In the genomic region with DNA sequence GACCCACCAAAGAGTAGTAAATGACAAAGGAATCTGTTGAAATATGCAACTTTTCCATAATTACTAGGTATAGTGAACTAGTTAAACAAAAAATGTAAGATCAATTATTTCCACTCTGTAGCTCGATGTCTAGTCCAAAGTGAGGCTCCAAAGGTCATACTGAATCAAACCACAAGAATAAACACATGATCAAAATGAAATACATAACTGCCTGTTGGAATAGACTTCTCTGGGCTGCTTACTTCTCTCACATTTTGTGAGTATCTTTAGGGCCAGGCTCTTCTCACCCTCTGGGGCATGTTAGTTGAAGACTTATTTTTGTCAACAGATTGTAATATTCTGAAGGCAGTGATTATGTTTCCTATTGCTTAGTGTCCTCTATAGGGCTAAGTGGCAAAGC, we compare ENCODE assay signal across 15 cellular contexts.
A peak's percentile ranks its signal among the peaks of the same experiment; 100 is the strongest.
DNase-seq lines count a peak whose midpoint lies in the region; ATAC-seq, FAIRE-seq and TF ChIP-seq lines count a peak whose summit lies in the region.
"Had no signal": no experiment of that assay in that cellular context is flagged by ENCODE, and none has a peak within 500 bp of the region (broad histone marks: within the 10 kb centered on the region; RNA-seq: fewer than 3 reads in every experiment).

No MANE protein-coding gene starts in this region.

- ATAC-seq in SK-N-SH treated with all-trans-retinoic acid at 6 μM for 48 hours: peak; percentile 7; the same call in 1 of the 3 replicates
- ATAC-seq: activated CD4-positive, alpha-beta T cell treated with anti-CD3 and anti-CD28 coated beads for 36 hours had no signal

- H3K4me1 ChIP-seq in hepatocyte (ENCODE audit: insufficient read depth): peaks cover 30% of the 10 kb centered on the region
- peaks cover 4 to 5% (median 4%) of the 10 kb centered on the region in 3 donors for H3K4me1 ChIP-seq in skeletal muscle tissue (ENCODE audit: control insufficient read depth in 3 of 3, insufficient read depth in 3 of 3, low read length in 3 of 3)

- TF ChIP-seq POLR2A in GM12892 (IDR thresholded peaks at IDR 0.05; ENCODE audit: low read depth, low read length): no peak

- H3K4me3 ChIP-seq in hepatocyte (no peak overlapping the region), skeletal muscle tissue (ENCODE audit: low read length in 3 of 3) (no peak overlapping the region)
- H3K4me3 ChIP-seq: BLaER1 had no signal

- no peak overlapping the region for H2AFZ ChIP-seq in hepatocyte

- peak overlapping the region in 1 of 3 donors; percentile 25 for H3K9ac ChIP-seq in skeletal muscle tissue (ENCODE audit: low read depth in 1 of 3, low read length in 3 of 3)
- H3K9ac ChIP-seq: BLaER1 had no signal

- H3K9me3 ChIP-seq in hepatocyte (ENCODE audit: low read depth): no peaks in the 10 kb centered on the region
- H3K9me3 ChIP-seq in skeletal muscle tissue (ENCODE audit: control insufficient read depth in 3 of 3, low read length in 3 of 3): no peaks in the 10 kb centered on the region
- H3K9me3 ChIP-seq: neutrophil had no signal

- H3K4me2 ChIP-seq in hepatocyte: peak overlapping the region; percentile 47

- H3K27me3 ChIP-seq in hepatocyte (no peaks in the 10 kb centered on the region), skeletal muscle tissue (ENCODE audit: control insufficient read depth in 3 of 3, insufficient read depth in 3 of 3, low read length in 3 of 3) (no peaks in the 10 kb centered on the region)
- H3K27me3 ChIP-seq: BLaER1, neutrophil had no signal

- H4K20me1 ChIP-seq in hepatocyte (ENCODE audit: insufficient read depth, poor library complexity, severe bottlenecking): no peaks in the 10 kb centered on the region
- H4K20me1 ChIP-seq: BLaER1 had no signal

- H3K27ac ChIP-seq in hepatocyte (peak overlapping the region; percentile 69), skeletal muscle tissue (ENCODE audit: low read depth, low read length) (peak overlapping the region; percentile 81)
- H3K27ac ChIP-seq: BLaER1, neutrophil had no signal

- 41% methylated on average over 1 of the region's 1 CpG for WGBS in hepatocyte (ENCODE audit: low lambda C conversion rate, missing lambda C conversion rate)

- no peaks in the 10 kb centered on the region for H3K36me3 ChIP-seq in hepatocyte (replicated peaks; ENCODE audit: insufficient read depth, low read depth)
- no peaks in the 10 kb centered on the region for H3K36me3 ChIP-seq in skeletal muscle tissue (ENCODE audit: control insufficient read depth in 3 of 3, insufficient read depth in 3 of 3, low read length in 3 of 3)
- H3K36me3 ChIP-seq: BLaER1, neutrophil had no signal

- TF ChIP-seq CTCF in hepatocyte (IDR thresholded peaks at IDR 0.05; ENCODE audit: poor library complexity): no peak

- H3K79me2 ChIP-seq in hepatocyte: no peaks in the 10 kb centered on the region

- H3K9me2 ChIP-seq in hepatocyte (replicated peaks; ENCODE audit: insufficient read depth): no peaks in the 10 kb centered on the region

- DNase-seq in GM12892 (ENCODE audit: insufficient read length): no peak
- no peak for DNase-seq in hepatocyte (ENCODE audit: low spot score)
- DNase-seq in kidney glomerular epithelial cell (lab: John Stamatoyannopoulos, UW): no peak
- DNase-seq in stimulated activated CD4-positive, alpha-beta T cell treated with anti-CD3 and anti-CD28 coated beads, Interleukin-15, amount 100 ng/mL, for 24 hours: no peak
- no peak for DNase-seq in activated T-cell treated with anti-CD3 and anti-CD28 coated beads, Interleukin-2, amount 50 U/mL, for 1 hour
- no peak for DNase-seq in NCI-H2196 treated with DMSO at 0.1 percent for 48 hours (lab: John Stamatoyannopoulos, UW; ENCODE audit: unreplicated experiment)
- DNase-seq: activated CD4-positive, alpha-beta T cell treated with anti-CD3 and anti-CD28 coated beads for 36 hours; aorta; NCI-H2171; stimulated activated CD4-positive, alpha-beta T cell treated with anti-CD3 and anti-CD28 coated beads, Interleukin-2, amount 100 ng/mL, for 24 hours; T-helper 1 cell had no signal

- FAIRE-seq in GM12892 (lab: Jason Lieb, UNC): peak; percentile 17

TF ChIP-seq in SK-N-SH treated with all-trans-retinoic acid at 6 μM for 48 hours, 23 proteins besides CTCF, POLR2A, EP300 and RAD21:
- TF ChIP-seq PPARA (CRISPR knock-in tag; IDR thresholded peaks at IDR 0.05; ENCODE audit: borderline replicate concordance) (no peak), CSDC2 (CRISPR knock-in tag; IDR thresholded peaks at IDR 0.05) (no peak), ZNF70 (CRISPR knock-in tag; IDR thresholded peaks at IDR 0.05) (no peak), OSR1 (CRISPR knock-in tag; IDR thresholded peaks at IDR 0.05) (no peak), ZC3H10 (CRISPR knock-in tag; IDR thresholded peaks at IDR 0.05) (no peak), TCF4 (CRISPR knock-in tag; IDR thresholded peaks at IDR 0.05; ENCODE audit: borderline replicate concordance) (no peak), ZFP30 (CRISPR knock-in tag; IDR thresholded peaks at IDR 0.05) (no peak), GLIS3 (CRISPR knock-in tag; IDR thresholded peaks at IDR 0.05) (no peak), RARB (CRISPR knock-in tag; IDR thresholded peaks at IDR 0.05) (no peak), BACH2 (CRISPR knock-in tag; IDR thresholded peaks at IDR 0.05; ENCODE audit: borderline replicate concordance) (no peak), TOX (CRISPR knock-in tag; IDR thresholded peaks at IDR 0.05; ENCODE audit: borderline replicate concordance) (no peak), ZNF8 (CRISPR knock-in tag; IDR thresholded peaks at IDR 0.05) (no peak)
- TF ChIP-seq, protein P1, sequence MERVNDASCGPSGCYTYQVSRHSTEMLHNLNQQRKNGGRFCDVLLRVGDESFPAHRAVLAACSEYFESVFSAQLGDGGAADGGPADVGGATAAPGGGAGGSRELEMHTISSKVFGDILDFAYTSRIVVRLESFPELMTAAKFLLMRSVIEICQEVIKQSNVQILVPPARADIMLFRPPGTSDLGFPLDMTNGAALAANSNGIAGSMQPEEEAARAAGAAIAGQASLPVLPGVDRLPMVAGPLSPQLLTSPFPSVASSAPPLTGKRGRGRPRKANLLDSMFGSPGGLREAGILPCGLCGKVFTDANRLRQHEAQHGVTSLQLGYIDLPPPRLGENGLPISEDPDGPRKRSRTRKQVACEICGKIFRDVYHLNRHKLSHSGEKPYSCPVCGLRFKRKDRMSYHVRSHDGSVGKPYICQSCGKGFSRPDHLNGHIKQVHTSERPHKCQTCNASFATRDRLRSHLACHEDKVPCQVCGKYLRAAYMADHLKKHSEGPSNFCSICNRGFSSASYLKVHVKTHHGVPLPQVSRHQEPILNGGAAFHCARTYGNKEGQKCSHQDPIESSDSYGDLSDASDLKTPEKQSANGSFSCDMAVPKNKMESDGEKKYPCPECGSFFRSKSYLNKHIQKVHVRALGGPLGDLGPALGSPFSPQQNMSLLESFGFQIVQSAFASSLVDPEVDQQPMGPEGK (CRISPR knock-in tag; IDR thresholded peaks at IDR 0.05; ENCODE audit: borderline replicate concordance): no peak
